In genomic region chr17:60557805-60558204, GRCh38 we compare ENCODE assay signal across 24 cellular contexts. TPM values are rescaled to one million over a fixed set of nuclear protein-coding genes. Genes with fewer than 3 reads are reported as not detected.
DNase-seq lines count a peak whose midpoint lies in the region; FAIRE-seq and TF ChIP-seq lines count a peak whose summit lies in the region.
"Had no signal": no experiment of that assay in that cellular context is flagged by ENCODE, and none has a peak within 500 bp of the region (broad histone marks: within the 10 kb centered on the region; RNA-seq: fewer than 3 reads in every experiment).

No MANE protein-coding gene starts in this region.

- H3K4me2 ChIP-seq in PC-9, result no peak overlapping the region
- H3K4me2 ChIP-seq: BLaER1 treated with 17β-estradiol and CSF1 and Interleukin-3, amounts not matched to agents 10 nM and 100 nM had no signal

- H3K9me2 ChIP-seq in PC-9 (ENCODE audit: insufficient read depth), result no peaks in the 10 kb centered on the region

- H3K27me3 ChIP-seq in testis, result no peaks in the 10 kb centered on the region
- no peaks in the 10 kb centered on the region for H3K27me3 ChIP-seq in PC-9 (ENCODE audit: insufficient read depth, low read depth)
- H3K27me3 ChIP-seq: BLaER1 treated with 17β-estradiol and CSF1 and Interleukin-3, amounts not matched to agents 10 nM and 100 nM; ovary; upper lobe of left lung had no signal

- 72 to 88% methylated on average over 2 of the region's 2 CpGs for WGBS in testis, 2 donors

- no peak overlapping the region for H3K4me3 ChIP-seq in epithelial cell of esophagus (ENCODE audit: low read length)
- H3K4me3 ChIP-seq in testis, result no peak overlapping the region
- H3K4me3 ChIP-seq in PC-9, result no peak overlapping the region
- H3K4me3 ChIP-seq: ovary, skin epidermis, upper lobe of left lung had no signal

- H3K27ac ChIP-seq in testis (no peak overlapping the region), PC-9 (no peak overlapping the region)
- H3K27ac ChIP-seq: BLaER1 treated with 17β-estradiol and CSF1 and Interleukin-3, amounts not matched to agents 10 nM and 100 nM; ovary; skin epidermis; upper lobe of left lung; WERI-Rb-1 had no signal

- H3K4me1 ChIP-seq in testis (no peaks in the 10 kb centered on the region), PC-9 (replicated peaks; ENCODE audit: insufficient read depth) (no peaks in the 10 kb centered on the region)
- H3K4me1 ChIP-seq: BLaER1 treated with 17β-estradiol and CSF1 and Interleukin-3, amounts not matched to agents 10 nM and 100 nM; Caco-2; upper lobe of left lung had no signal

- TF ChIP-seq CTCF in epithelial cell of esophagus (IDR thresholded peaks at IDR 0.05; ENCODE audit: insufficient read depth, low read depth, low read length, missing control alignments) (no peak), testis (IDR thresholded peaks at IDR 0.05) (no peak), PC-9 (conservative IDR thresholded peaks at IDR 0.05) (no peak)

- H2AFZ ChIP-seq in PC-9, result no peak overlapping the region

- POLR2A ChIA-PET in PC-9 (lab: Charles Lee; ENCODE audit: unreplicated experiment), result interaction anchor here (0.6 kb wide), 1 partner anchor 58 kb away, joined by 3 read pairs; no protein-coding TSS in a partner anchor

- H4K20me1 ChIP-seq in PC-9 (ENCODE audit: insufficient read depth), result no peaks in the 10 kb centered on the region
- H4K20me1 ChIP-seq: BLaER1 treated with 17β-estradiol and CSF1 and Interleukin-3, amounts not matched to agents 10 nM and 100 nM had no signal

- 0 out of 2 replicates have a peak, but pooled peaks cover 12% of the 10 kb centered on the region for H3F3A ChIP-seq in PC-9 (ENCODE audit: insufficient read depth, low read depth)

- FAIRE-seq in GM12891 (lab: Jason Lieb, UNC), result no peak

- in situ Hi-C loops in ACHN (cut with HindIII; ENCODE audit: low pct_ligation_motif_present, low pct_unique_long_range_greater_than_20kb, low sequenced_read_pairs), result no loop called here

- peak; percentile 40 for DNase-seq in ACHN
- peak; percentile 11 for DNase-seq in ELR (ENCODE audit: low read depth)
- DNase-seq in NCI-H2171 (lab: John Stamatoyannopoulos, UW), result peak; percentile 48
- peak; percentile 25 for DNase-seq in epithelial cell of esophagus (ENCODE audit: low read depth)
- DNase-seq in inferior parietal cortex (ENCODE audit: extremely low spot score), result no peak
- no peak for DNase-seq in GM12891 (ENCODE audit: insufficient read length, low spot score)
- DNase-seq in testis, result no peak
- DNase-seq in PC-9, result no peak
- DNase-seq: activated CD4-positive, alpha-beta T cell treated with anti-CD3 and anti-CD28 coated beads, Interleukin-2, amount 10 ng/mL, durations not matched to agents 24 days and 14 days; activated gamma-delta T cell; activated naive CD8-positive, alpha-beta T cell treated with anti-CD3 and anti-CD28 coated beads for 36 hours; activated T-cell treated with anti-CD3 and anti-CD28 coated beads, Interleukin-2, amount 50 U/mL, for 24 hours; anterior cingulate cortex; Caco-2; H9; hippocampal formation; mesenchymal stem cell; NCI-H1417; NCI-H2029 treated with DMSO at 0.1 percent for 48 hours; ovary; upper lobe of left lung; WERI-Rb-1 had no signal

- CTCF ChIA-PET in PC-9 (lab: Charles Lee), result no interaction called here

- no peaks in the 10 kb centered on the region for H3K36me3 ChIP-seq in testis (ENCODE audit: low read depth, missing control alignments)
- no peaks in the 10 kb centered on the region for H3K36me3 ChIP-seq in PC-9 (ENCODE audit: low read depth)
- H3K36me3 ChIP-seq: ovary, upper lobe of left lung, WERI-Rb-1 had no signal

- TF ChIP-seq POLR2A in GM12891 (IDR thresholded peaks at IDR 0.05; ENCODE audit: low read depth, low read length) (no peak), testis (IDR thresholded peaks at IDR 0.05) (no peak)

- H3K79me2 ChIP-seq in PC-9 (ENCODE audit: low read depth), result no peaks in the 10 kb centered on the region

- BruUV-seq in PC-9 (replicated peaks; lab: Mats Ljungman, UMichigan), result no TSS peak

- intact Hi-C loops in testis (cut with DNase I; ENCODE audit: low total_unique reads) (no loop called here), PC-9 (cut with micrococcal nuclease; ENCODE audit: unreplicated experiment) (no loop called here)

- no peaks in the 10 kb centered on the region for H3K9me3 ChIP-seq in testis
- H3K9me3 ChIP-seq in PC-9 (ENCODE audit: insufficient read depth, low read depth), result no peaks in the 10 kb centered on the region
- H3K9me3 ChIP-seq: ovary had no signal

TF ChIP-seq in GM12891, 5 proteins besides CTCF, POLR2A, EP300 and RAD21:
- TF ChIP-seq PAX5 (IDR thresholded peaks at IDR 0.05; ENCODE audit: insufficient read depth, low read length, severe bottlenecking), result no peak

RNA-seq across cellular contexts. Expression of gene APPBP2, which starts 31.8 kb away (rescaled TPM):
- polyA plus RNA-seq in GM12891 (2012; ENCODE audit: low read depth, missing spikeins), result 6.2 TPM
- total RNA-seq in testis (10 to 100 TPM; 58.2 to 58.9 TPM), PC-9 (2021) (27.5 and 32.5 TPM in 2 replicates)
- polyA plus RNA-seq in testis (ENCODE audit: insufficient read depth, low read depth, low replicate concordance), result 98.4 TPM

RNA-seq across cellular contexts. Expression of gene PPM1D, which starts 42.2 kb away (rescaled TPM):
- 5.2 TPM for polyA plus RNA-seq in GM12891 (2012; ENCODE audit: low read depth, missing spikeins)
- total RNA-seq in testis (10 to 100 TPM; 31.5 to 34.9 TPM), PC-9 (2021) (10.4 and 12.1 TPM in 2 replicates)
- 40.7 TPM for polyA plus RNA-seq in testis (ENCODE audit: insufficient read depth, low read depth, low replicate concordance)

Comparison
In these comparisons a context has a peak if more than half of its experiments do, and no peak if none do; other contexts are left out.
1. DNase-seq: peak in ACHN (single experiment), ELR (single experiment), NCI-H2171 (single experiment) and epithelial cell of esophagus (single experiment); none in inferior parietal cortex (single experiment), GM12891 (single experiment), testis (single experiment) and PC-9 (0 of 2).